1 cellular context compared by ENCODE assay signal in the genomic region with DNA sequence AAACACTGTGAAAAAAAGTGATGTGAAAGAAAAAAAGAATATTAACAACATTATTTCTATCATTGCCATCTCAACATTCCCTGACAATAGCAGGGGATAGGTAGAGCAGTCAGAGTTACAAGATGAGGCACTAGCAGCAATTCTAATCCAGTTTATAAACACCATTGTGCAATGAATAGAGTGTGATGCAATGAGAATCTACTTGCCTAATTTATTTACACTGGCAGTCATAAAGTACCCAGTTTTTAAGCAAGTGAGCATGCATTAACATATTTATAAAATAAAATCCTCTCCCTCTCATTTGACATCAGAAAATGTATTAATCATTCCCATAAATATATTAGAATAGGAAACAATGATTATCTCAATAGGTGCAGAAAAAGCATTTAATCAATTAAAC.
TF ChIP-seq lines count a peak whose summit lies in the region.

No MANE protein-coding gene starts in this region.

TF ChIP-seq in GM23338, 12 proteins besides CTCF, POLR2A, EP300 and RAD21 (continued from another document):
- TF ChIP-seq, protein P1, sequence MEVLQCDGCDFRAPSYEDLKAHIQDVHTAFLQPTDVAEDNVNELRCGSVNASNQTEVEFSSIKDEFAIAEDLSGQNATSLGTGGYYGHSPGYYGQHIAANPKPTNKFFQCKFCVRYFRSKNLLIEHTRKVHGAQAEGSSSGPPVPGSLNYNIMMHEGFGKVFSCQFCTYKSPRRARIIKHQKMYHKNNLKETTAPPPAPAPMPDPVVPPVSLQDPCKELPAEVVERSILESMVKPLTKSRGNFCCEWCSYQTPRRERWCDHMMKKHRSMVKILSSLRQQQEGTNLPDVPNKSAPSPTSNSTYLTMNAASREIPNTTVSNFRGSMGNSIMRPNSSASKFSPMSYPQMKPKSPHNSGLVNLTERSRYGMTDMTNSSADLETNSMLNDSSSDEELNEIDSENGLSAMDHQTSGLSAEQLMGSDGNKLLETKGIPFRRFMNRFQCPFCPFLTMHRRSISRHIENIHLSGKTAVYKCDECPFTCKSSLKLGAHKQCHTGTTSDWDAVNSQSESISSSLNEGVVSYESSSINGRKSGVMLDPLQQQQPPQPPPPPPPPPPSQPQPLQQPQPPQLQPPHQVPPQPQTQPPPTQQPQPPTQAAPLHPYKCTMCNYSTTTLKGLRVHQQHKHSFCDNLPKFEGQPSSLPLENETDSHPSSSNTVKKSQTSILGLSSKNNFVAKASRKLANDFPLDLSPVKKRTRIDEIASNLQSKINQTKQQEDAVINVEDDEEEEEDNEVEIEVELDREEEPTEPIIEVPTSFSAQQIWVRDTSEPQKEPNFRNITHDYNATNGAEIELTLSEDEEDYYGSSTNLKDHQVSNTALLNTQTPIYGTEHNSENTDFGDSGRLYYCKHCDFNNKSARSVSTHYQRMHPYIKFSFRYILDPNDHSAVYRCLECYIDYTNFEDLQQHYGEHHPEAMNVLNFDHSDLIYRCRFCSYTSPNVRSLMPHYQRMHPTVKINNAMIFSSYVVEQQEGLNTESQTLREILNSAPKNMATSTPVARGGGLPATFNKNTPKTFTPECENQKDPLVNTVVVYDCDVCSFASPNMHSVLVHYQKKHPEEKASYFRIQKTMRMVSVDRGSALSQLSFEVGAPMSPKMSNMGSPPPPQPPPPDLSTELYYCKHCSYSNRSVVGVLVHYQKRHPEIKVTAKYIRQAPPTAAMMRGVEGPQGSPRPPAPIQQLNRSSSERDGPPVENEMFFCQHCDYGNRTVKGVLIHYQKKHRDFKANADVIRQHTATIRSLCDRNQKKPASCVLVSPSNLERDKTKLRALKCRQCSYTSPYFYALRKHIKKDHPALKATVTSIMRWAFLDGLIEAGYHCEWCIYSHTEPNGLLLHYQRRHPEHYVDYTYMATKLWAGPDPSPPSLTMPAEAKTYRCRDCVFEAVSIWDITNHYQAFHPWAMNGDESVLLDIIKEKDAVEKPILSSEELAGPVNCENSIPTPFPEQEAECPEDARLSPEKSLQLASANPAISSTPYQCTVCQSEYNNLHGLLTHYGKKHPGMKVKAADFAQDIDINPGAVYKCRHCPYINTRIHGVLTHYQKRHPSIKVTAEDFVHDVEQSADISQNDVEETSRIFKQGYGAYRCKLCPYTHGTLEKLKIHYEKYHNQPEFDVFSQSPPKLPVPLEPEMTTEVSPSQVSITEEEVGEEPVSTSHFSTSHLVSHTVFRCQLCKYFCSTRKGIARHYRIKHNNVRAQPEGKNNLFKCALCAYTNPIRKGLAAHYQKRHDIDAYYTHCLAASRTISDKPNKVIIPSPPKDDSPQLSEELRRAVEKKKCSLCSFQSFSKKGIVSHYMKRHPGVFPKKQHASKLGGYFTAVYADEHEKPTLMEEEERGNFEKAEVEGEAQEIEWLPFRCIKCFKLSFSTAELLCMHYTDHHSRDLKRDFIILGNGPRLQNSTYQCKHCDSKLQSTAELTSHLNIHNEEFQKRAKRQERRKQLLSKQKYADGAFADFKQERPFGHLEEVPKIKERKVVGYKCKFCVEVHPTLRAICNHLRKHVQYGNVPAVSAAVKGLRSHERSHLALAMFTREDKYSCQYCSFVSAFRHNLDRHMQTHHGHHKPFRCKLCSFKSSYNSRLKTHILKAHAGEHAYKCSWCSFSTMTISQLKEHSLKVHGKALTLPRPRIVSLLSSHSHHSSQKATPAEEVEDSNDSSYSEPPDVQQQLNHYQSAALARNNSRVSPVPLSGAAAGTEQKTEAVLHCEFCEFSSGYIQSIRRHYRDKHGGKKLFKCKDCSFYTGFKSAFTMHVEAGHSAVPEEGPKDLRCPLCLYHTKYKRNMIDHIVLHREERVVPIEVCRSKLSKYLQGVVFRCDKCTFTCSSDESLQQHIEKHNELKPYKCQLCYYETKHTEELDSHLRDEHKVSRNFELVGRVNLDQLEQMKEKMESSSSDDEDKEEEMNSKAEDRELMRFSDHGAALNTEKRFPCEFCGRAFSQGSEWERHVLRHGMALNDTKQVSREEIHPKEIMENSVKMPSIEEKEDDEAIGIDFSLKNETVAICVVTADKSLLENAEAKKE (CRISPR knock-in tag; IDR thresholded peaks at IDR 0.05): no peak
- no peak for TF ChIP-seq ETS1 (IDR thresholded peaks at IDR 0.05)
- no peak for TF ChIP-seq EZH2 (IDR thresholded peaks at IDR 0.05; ENCODE audit: low read depth, unreplicated experiment)
- no peak for TF ChIP-seq STAT1 (IDR thresholded peaks at IDR 0.05; ENCODE audit: unreplicated experiment)
- TF ChIP-seq CREB1 (CRISPR knock-in tag; IDR thresholded peaks at IDR 0.05; ENCODE audit: low read depth): no peak
- TF ChIP-seq EZH2phosphoT487 (IDR thresholded peaks at IDR 0.05; ENCODE audit: unreplicated experiment): no peak
TF ChIP-seq in GM23338: peak in this region for 0.
